In the genomic region with DNA sequence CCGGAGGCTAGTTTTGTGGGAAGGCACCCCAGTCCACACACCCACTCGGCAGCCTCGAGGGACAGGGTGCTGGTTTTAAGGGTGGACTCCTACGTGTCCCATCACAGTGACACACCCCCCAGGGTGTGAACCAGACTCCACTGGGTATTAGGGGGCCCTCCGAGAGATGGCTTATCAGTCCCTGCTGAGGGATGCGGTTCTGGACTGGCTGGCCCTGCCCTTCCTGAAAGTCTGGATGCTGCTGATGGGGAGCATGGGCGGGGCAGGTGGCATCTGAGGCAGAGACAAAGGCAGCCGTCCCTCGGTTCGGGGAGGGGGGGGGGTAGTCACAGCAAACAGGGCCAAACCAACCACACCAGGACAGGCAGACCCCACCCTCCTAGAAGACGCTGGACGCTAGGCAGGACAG, we compare ENCODE assay signal across 9 cellular contexts. TPM values are rescaled to one million over a fixed set of nuclear protein-coding genes. Genes with fewer than 3 reads are reported as not detected.
DNase-seq lines count a peak whose midpoint lies in the region; ATAC-seq lines count a peak whose summit lies in the region.
"Had no signal": no experiment of that assay in that cellular context is flagged by ENCODE, and none has a peak within 500 bp of the region (broad histone marks: within the 10 kb centered on the region; RNA-seq: fewer than 3 reads in every experiment).

No MANE protein-coding gene starts in this region.

- peak overlapping the region; percentile 91 for H3K27ac Mint-ChIP-seq in activated naive CD8-positive, alpha-beta T cell treated with anti-CD3 and anti-CD28 coated beads, Interleukin-2, amount 50 U/mL, for 24 hours
- peak overlapping the region in 5 of 6 donors; percentile 18 to 94 (median 84) for H3K27ac Mint-ChIP-seq in naive B cell

- DNase-seq in stimulated activated CD4-positive, alpha-beta T cell treated with anti-CD3 and anti-CD28 coated beads, Interleukin-4, amount 100 ng/mL, for 1 hour, result peak; percentile 13
- DNase-seq in stimulated activated CD4-positive, alpha-beta T cell treated with anti-CD3 and anti-CD28 coated beads, Interleukin-12 subunit alpha, Interleukin-12 subunit beta, amount 100 ng/mL, for 4 hours, result no peak
- peak; percentile 18 for DNase-seq in activated naive CD8-positive, alpha-beta T cell treated with anti-CD3 and anti-CD28 coated beads, Interleukin-2, amount 50 U/mL, for 24 hours
- DNase-seq in naive B cell (no peak), pons (ENCODE audit: low spot score) (no peak)
- DNase-seq: activated gamma-delta T cell treated with Interleukin-2 at 50 U/mL for 16 hours had no signal

- peak overlapping the region; percentile 89 for H3K4me3 Mint-ChIP-seq in activated naive CD8-positive, alpha-beta T cell treated with anti-CD3 and anti-CD28 coated beads, Interleukin-2, amount 50 U/mL, for 24 hours
- H3K4me3 Mint-ChIP-seq in naive B cell, result peak overlapping the region in 5 of 8 donors; percentile 78 to 89 (median 84)

- H3K4me1 Mint-ChIP-seq in activated naive CD8-positive, alpha-beta T cell treated with anti-CD3 and anti-CD28 coated beads, Interleukin-2, amount 50 U/mL, for 24 hours, result peaks cover 48% of the 10 kb centered on the region
- peaks cover 33 to 39% (median 37%) of the 10 kb centered on the region in 3 donors for H3K4me1 Mint-ChIP-seq in naive B cell

- H3K27me3 Mint-ChIP-seq in activated naive CD8-positive, alpha-beta T cell treated with anti-CD3 and anti-CD28 coated beads, Interleukin-2, amount 50 U/mL, for 24 hours, result no peaks in the 10 kb centered on the region
- H3K27me3 Mint-ChIP-seq in naive B cell, result no peaks in the 10 kb centered on the region

- no peaks in the 10 kb centered on the region for H3K9me3 Mint-ChIP-seq in activated naive CD8-positive, alpha-beta T cell treated with anti-CD3 and anti-CD28 coated beads, Interleukin-2, amount 50 U/mL, for 24 hours
- H3K9me3 Mint-ChIP-seq in naive B cell, result no peaks in the 10 kb centered on the region

- H3K36me3 Mint-ChIP-seq in activated naive CD8-positive, alpha-beta T cell treated with anti-CD3 and anti-CD28 coated beads, Interleukin-2, amount 50 U/mL, for 24 hours (ENCODE audit: low read depth), result peaks cover 8% of the 10 kb centered on the region
- H3K36me3 Mint-ChIP-seq in naive B cell, result peaks cover 0 to 14% of the 10 kb centered on the region in 2 donors

- ATAC-seq in activated naive CD8-positive, alpha-beta T cell treated with anti-CD3 and anti-CD28 coated beads, Interleukin-2, amount 50 U/mL, for 24 hours, result no peak
- ATAC-seq in naive B cell (ENCODE audit: low read depth in 2 of 2) (no peak), HG02840 (IDR thresholded peaks at IDR 0.05; ENCODE audit: low FRiP score, unreplicated experiment) (no peak), HG03108 (IDR thresholded peaks at IDR 0.05; ENCODE audit: unreplicated experiment) (no peak)
- no peak for ATAC-seq in activated CD4-positive, CD25-positive, alpha-beta regulatory T cell treated with anti-CD3 and anti-CD28 coated beads, Interleukin-2, amount 50 U/mL, for 24 hours

RNA-seq across cellular contexts. Expression of a gene that starts 0.9 kb away (rescaled TPM):
- 10 to 100 TPM in 5 of 6 donors, 1 to 10 TPM in 1; 9.3 to 21.5 (median 13.1) TPM for polyA plus RNA-seq in naive B cell (ENCODE audit: low read depth in 6 of 6)

RNA-seq across cellular contexts. Expression of a gene that starts 17.5 kb away (rescaled TPM):
- not detected for polyA plus RNA-seq in naive B cell (ENCODE audit: low read depth in 6 of 6)

RNA-seq across cellular contexts. Expression of a gene that starts 29.3 kb away (rescaled TPM):
- 100 to 1,000 TPM; 102 to 122 (median 110) TPM for polyA plus RNA-seq in naive B cell (ENCODE audit: low read depth in 6 of 6)

RNA-seq across cellular contexts. Expression of a gene that starts 31.3 kb away (rescaled TPM):
- not detected for polyA plus RNA-seq in naive B cell (ENCODE audit: low read depth in 6 of 6)

RNA-seq across cellular contexts. Expression of a gene that starts 45.9 kb away (rescaled TPM):
- polyA plus RNA-seq in naive B cell (ENCODE audit: low read depth in 6 of 6), result 10 to 100 TPM; 54.3 to 70.0 (median 57.7) TPM

Comparison
In these comparisons a context has a peak if more than half of its experiments do, and no peak if none do; other contexts are left out.
1. DNase-seq: peak in stimulated activated CD4-positive, alpha-beta T cell treated with anti-CD3 and anti-CD28 coated beads, Interleukin-4, amount 100 ng/mL, for 1 hour (single experiment) and activated naive CD8-positive, alpha-beta T cell treated with anti-CD3 and anti-CD28 coated beads, Interleukin-2, amount 50 U/mL, for 24 hours (single experiment); none in stimulated activated CD4-positive, alpha-beta T cell treated with anti-CD3 and anti-CD28 coated beads, Interleukin-12 subunit alpha, Interleukin-12 subunit beta, amount 100 ng/mL, for 4 hours (single experiment), naive B cell (single experiment) and pons (single experiment).